In the genomic region with DNA sequence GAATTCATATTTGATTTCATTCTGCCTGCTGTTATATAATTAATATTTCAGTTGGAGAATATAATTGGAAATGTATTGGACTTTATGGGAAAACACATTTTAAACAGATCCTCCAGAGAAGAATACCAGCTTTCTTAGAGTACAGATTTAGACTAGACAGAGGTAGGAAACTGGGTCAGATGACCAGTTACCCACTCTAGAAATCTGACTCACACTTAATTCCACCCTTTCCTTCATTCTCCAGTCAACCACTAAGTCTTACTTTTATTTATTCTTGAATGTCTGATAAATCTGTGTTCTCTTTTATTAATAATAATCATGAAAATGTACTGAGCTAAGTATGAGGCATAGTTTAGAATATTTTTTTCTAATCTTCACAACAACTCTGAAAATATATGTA, we compare ENCODE assay signal across 23 cellular contexts.
DNase-seq lines count a peak whose midpoint lies in the region; FAIRE-seq and TF ChIP-seq lines count a peak whose summit lies in the region.
"Had no signal": no experiment of that assay in that cellular context is flagged by ENCODE, and none has a peak within 500 bp of the region (broad histone marks: within the 10 kb centered on the region; RNA-seq: fewer than 3 reads in every experiment).

No MANE protein-coding gene starts in this region.

- H3K79me2 ChIP-seq in ACC112 (ENCODE audit: control insufficient read depth, insufficient read depth, low read length, unreplicated experiment): no peaks in the 10 kb centered on the region
- H3K79me2 ChIP-seq: parathyroid adenoma had no signal

- TF ChIP-seq EP300 in esophagus muscularis mucosa (IDR thresholded peaks at IDR 0.05): no peak

- H3K27me3 ChIP-seq in ACC112 (ENCODE audit: insufficient read depth, low read length): no peaks in the 10 kb centered on the region
- H3K27me3 ChIP-seq in bronchial epithelial cell (ENCODE audit: control insufficient read depth, insufficient read depth, low read length): no peaks in the 10 kb centered on the region
- H3K27me3 ChIP-seq in esophagus muscularis mucosa: no peaks in the 10 kb centered on the region
- H3K27me3 ChIP-seq in SJCRH30: no peaks in the 10 kb centered on the region
- H3K27me3 ChIP-seq: dorsolateral prefrontal cortex, esophagus squamous epithelium, MG63, transverse colon had no signal

- intact Hi-C loops in esophagus muscularis mucosa (cut with DNase I): no loop called here

- H2AFZ ChIP-seq in ACC112 (ENCODE audit: low read length, unreplicated experiment): no peak overlapping the region
- H2AFZ ChIP-seq: parathyroid adenoma had no signal

- H3K9me3 ChIP-seq in esophagus muscularis mucosa (peaks cover 0 to 7% (median 2%) of the 10 kb centered on the region in 4 donors), SJCRH30 (replicated peaks) (no peaks in the 10 kb centered on the region; the same call in 1 of the 2 replicates)
- H3K9me3 ChIP-seq: esophagus squamous epithelium had no signal

- H3K36me3 ChIP-seq in ACC112 (ENCODE audit: insufficient read depth, low read length) (peaks cover 18% of the 10 kb centered on the region; the same call in 1 of the 2 replicates), bronchial epithelial cell (ENCODE audit: control insufficient read depth, insufficient read depth, low read length) (no peaks in the 10 kb centered on the region), esophagus muscularis mucosa (peaks cover 0 to 12% (median 4%) of the 10 kb centered on the region in 4 donors), SJCRH30 (no peaks in the 10 kb centered on the region)
- H3K36me3 ChIP-seq: MG63, transverse colon had no signal

- H3K27ac ChIP-seq in ACC112 (ENCODE audit: low read depth, low read length) (peak overlapping the region; percentile 25), esophagus muscularis mucosa (replicated peaks in 1 of 4) (no peak overlapping the region), SJCRH30 (no peak overlapping the region)
- H3K27ac ChIP-seq: dorsolateral prefrontal cortex, esophagus squamous epithelium, parathyroid adenoma, transverse colon had no signal

- TF ChIP-seq CTCF in bronchial epithelial cell (IDR thresholded peaks at IDR 0.05; ENCODE audit: insufficient read depth, low read length, severe bottlenecking) (no peak), esophagus muscularis mucosa (IDR thresholded peaks at IDR 0.05) (no peak), GM13977 (IDR thresholded peaks at IDR 0.05; ENCODE audit: extremely low read depth, insufficient read depth, missing control alignments) (no peak)

- in situ Hi-C loops in GM13977 (cut with MboI; ENCODE audit: low pct_unique_long_range_greater_than_20kb, low sequenced_read_pairs, unreplicated experiment): loop anchor here (25.0 kb wide), 1 partner anchor 409 kb away; no protein-coding TSS in a partner anchor

- DNase-seq in HT1080 (ENCODE audit: low read depth) (peak; percentile 38), bronchial epithelial cell (ENCODE audit: low read depth) (peak; percentile 40), iris pigment epithelial cell (ENCODE audit: low read depth) (peak; percentile 83), esophagus muscularis mucosa (ENCODE audit: extremely low spot score) (no peak), GM13977 (ENCODE audit: low spot score) (no peak), T-helper 9 cell (no peak), SJCRH30 (no peak)
- DNase-seq: activated CD4-positive, alpha-beta memory T cell treated with anti-CD3 and anti-CD28 coated beads, Interleukin-2, amount 10 ng/mL, durations not matched to agents 7 days and 5 days; activated naive CD4-positive, alpha-beta T cell treated with anti-CD3 and anti-CD28 coated beads, Interleukin-2, amount 50 U/mL, for 16 hours; activated T-cell treated with anti-CD3 and anti-CD28 coated beads, Interleukin-2, amount 50 U/mL, for 24 hours; DMS 273 treated with DMSO at 0.1 percent for 48 hours; dorsolateral prefrontal cortex; esophagus squamous epithelium; MG63; natural killer cell; NCI-H774; T-helper 2 cell; transverse colon had no signal

- peaks cover 18% of the 10 kb centered on the region for H3K4me1 ChIP-seq in ACC112 (ENCODE audit: control insufficient read depth, insufficient read depth, low read length, unreplicated experiment)
- H3K4me1 ChIP-seq in esophagus muscularis mucosa: peaks cover 0 to 3% (median 0%) of the 10 kb centered on the region in 4 donors
- H3K4me1 ChIP-seq in SJCRH30: no peaks in the 10 kb centered on the region
- H3K4me1 ChIP-seq: parathyroid adenoma, transverse colon had no signal

- TF ChIP-seq POLR2A in esophagus muscularis mucosa (IDR thresholded peaks at IDR 0.05; ENCODE audit: low read depth): no peak

- FAIRE-seq in bronchial epithelial cell (lab: Jason Lieb, UNC): no peak
- FAIRE-seq: A204.1, GM12891, islet of Langerhans had no signal

- H3K4me3 ChIP-seq in ACC112 (ENCODE audit: low read depth, low read length) (no peak overlapping the region), bronchial epithelial cell (ENCODE audit: low read depth, low read length) (no peak overlapping the region), esophagus muscularis mucosa (no peak overlapping the region), SJCRH30 (no peak overlapping the region)
- H3K4me3 ChIP-seq: dorsolateral prefrontal cortex, esophagus squamous epithelium, MG63, transverse colon had no signal

Comparison
In these comparisons a context has a peak if more than half of its experiments do, and no peak if none do; other contexts are left out.
1. DNase-seq: peak in HT1080 (single experiment), bronchial epithelial cell (single experiment) and iris pigment epithelial cell (single experiment); none in esophagus muscularis mucosa (single experiment), GM13977 (single experiment), T-helper 9 cell (single experiment) and SJCRH30 (0 of 2).